8 cellular contexts compared by ENCODE assay signal in the genomic region with DNA sequence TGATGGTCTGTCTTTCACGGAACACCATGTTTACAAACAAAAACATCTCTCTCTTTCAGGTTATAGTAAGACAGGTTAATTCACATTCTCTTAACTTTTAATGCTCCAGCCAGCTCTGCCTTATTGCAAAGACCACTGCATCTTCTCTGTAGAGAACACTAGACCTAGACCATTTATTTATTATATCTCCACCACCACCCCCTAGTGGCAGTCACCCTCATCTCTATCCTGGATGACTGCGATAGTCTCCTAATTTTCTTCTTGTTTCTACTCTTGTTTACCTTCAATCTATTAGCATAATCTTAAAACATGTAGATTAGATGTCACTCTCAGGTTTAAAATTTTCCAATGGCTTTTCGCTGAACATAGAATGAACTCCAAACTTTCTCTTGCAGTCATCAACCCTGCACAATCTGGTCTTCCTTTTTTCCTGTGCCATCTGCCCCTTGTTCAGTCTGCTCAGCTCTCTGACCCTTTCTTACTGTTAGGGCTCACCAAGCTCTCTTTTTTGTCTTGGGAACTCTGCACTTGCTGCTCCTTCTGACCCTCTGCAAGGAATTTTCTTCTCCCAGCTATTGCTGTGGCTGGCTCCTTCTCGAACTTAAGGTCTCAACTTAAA.
DNase-seq lines count a peak whose midpoint lies in the region; ATAC-seq and FAIRE-seq lines count a peak whose summit lies in the region.

No MANE protein-coding gene starts in this region.

- H3K4me3 ChIP-seq in SJCRH30, result no peak overlapping the region

- ATAC-seq in stimulated activated naive CD8-positive, alpha-beta T cell treated with anti-CD3 and anti-CD28 coated beads, Interleukin-15, Interleukin-2, amounts not matched to agents 100 U/mL and 50 U/mL, for 24 hours, result no peak
- ATAC-seq in GM19467 (IDR thresholded peaks at IDR 0.05; ENCODE audit: unreplicated experiment), result no peak

- intact Hi-C loops in posterior cingulate gyrus (cut with DNase I), result loop anchor here (1.0 to 5.0 kb wide), 2 partner anchors 85 to 512 kb away; no protein-coding TSS in a partner anchor

- H3K27ac ChIP-seq in SJCRH30, result no peak overlapping the region

- no peak for FAIRE-seq in HTR-8/SVneo (lab: Jason Lieb, UNC)

- no peaks in the 10 kb centered on the region for H3K27me3 ChIP-seq in SJCRH30

- peaks cover 15% of the 10 kb centered on the region for H3K4me1 ChIP-seq in SJCRH30

- H3K36me3 ChIP-seq in SJCRH30, result no peaks in the 10 kb centered on the region

- peak; percentile 23 for DNase-seq in stimulated activated CD4-positive, alpha-beta T cell treated with anti-CD3 and anti-CD28 coated beads, Interleukin-15, amount 100 ng/mL, for 24 hours
- DNase-seq in stimulated activated CD4-positive, alpha-beta T cell treated with anti-CD3 and anti-CD28 coated beads, Interleukin-1b, Interleukin-23, amount 100 ng/mL, for 48 hours, result no peak
- DNase-seq in HTR-8/SVneo (ENCODE audit: insufficient read length, low spot score) (peak; percentile 27), SJCRH30 (peak; percentile 30 to 47), germinal center (ENCODE audit: low spot score) (peak; percentile 45), posterior cingulate gyrus (no peak)
- DNase-seq in stimulated activated naive CD8-positive, alpha-beta T cell treated with anti-CD3 and anti-CD28 coated beads, Interleukin-15, Interleukin-2, amounts not matched to agents 100 U/mL and 50 U/mL, for 24 hours, result peak; percentile 19

- no peaks in the 10 kb centered on the region for H3K9me3 ChIP-seq in SJCRH30 (replicated peaks)

Comparison
In these comparisons a context has a peak if more than half of its experiments do, and no peak if none do; other contexts are left out.
1. DNase-seq: peak in stimulated activated CD4-positive, alpha-beta T cell treated with anti-CD3 and anti-CD28 coated beads, Interleukin-15, amount 100 ng/mL, for 24 hours (single experiment), HTR-8/SVneo (single experiment), SJCRH30 (2 of 2), germinal center (single experiment) and stimulated activated naive CD8-positive, alpha-beta T cell treated with anti-CD3 and anti-CD28 coated beads, Interleukin-15, Interleukin-2, amounts not matched to agents 100 U/mL and 50 U/mL, for 24 hours (single experiment); none in stimulated activated CD4-positive, alpha-beta T cell treated with anti-CD3 and anti-CD28 coated beads, Interleukin-1b, Interleukin-23, amount 100 ng/mL, for 48 hours (single experiment) and posterior cingulate gyrus (0 of 10).